In genomic region chr10:50396491-50397311, GRCh38 we compare ENCODE assay signal across 8 cellular contexts.
DNase-seq lines count a peak whose midpoint lies in the region; ATAC-seq and TF ChIP-seq lines count a peak whose summit lies in the region.

No MANE protein-coding gene starts in this region.

- H3K79me2 ChIP-seq in OCI-LY7 (ENCODE audit: insufficient read depth, low read depth, low read length) = no peaks in the 10 kb centered on the region

- H3K4me2 ChIP-seq in OCI-LY7 (ENCODE audit: low read length) = no peak overlapping the region

- POLR2A ChIA-PET in OCI-LY7 (lab: Charles Lee) = interaction anchor here (0.6 to 1.3 kb wide), 5 partner anchors 12 to 116 kb away, joined by 3 read pairs; no protein-coding TSS in a partner anchor

- intact Hi-C loops in testis (cut with DNase I; ENCODE audit: low total_unique reads) = no loop called here
- intact Hi-C loops in OCI-LY7 (cut with micrococcal nuclease; ENCODE audit: unreplicated experiment) = no loop called here

- H2AFZ ChIP-seq in OCI-LY7 (ENCODE audit: low read length) = no peak overlapping the region

- no peaks in the 10 kb centered on the region for H3K9me3 ChIP-seq in testis
- H3K9me3 ChIP-seq in OCI-LY7 (ENCODE audit: low read length) = no peaks in the 10 kb centered on the region

- H3K27me3 ChIP-seq in foreskin keratinocyte (no peaks in the 10 kb centered on the region), testis (no peaks in the 10 kb centered on the region)

- no TSS peak for BruUV-seq in OCI-LY7 (replicated peaks; lab: Mats Ljungman, UMichigan)

- ATAC-seq in HG03571 (IDR thresholded peaks at IDR 0.05; ENCODE audit: unreplicated experiment) (peak; percentile 76), foreskin keratinocyte (peak; percentile 36), GM19397 (IDR thresholded peaks at IDR 0.05; ENCODE audit: unreplicated experiment) (no peak)

- no peaks in the 10 kb centered on the region for H3K36me3 ChIP-seq in testis (ENCODE audit: low read depth, missing control alignments)
- no peaks in the 10 kb centered on the region for H3K36me3 ChIP-seq in OCI-LY7 (ENCODE audit: insufficient read depth, low read length)

- H3K4me3 ChIP-seq in testis (no peak overlapping the region), OCI-LY7 (ENCODE audit: low read depth, low read length, poor library complexity, severe bottlenecking) (no peak overlapping the region)

- H3K9me2 ChIP-seq in OCI-LY7 (ENCODE audit: insufficient read depth, low read length) = no peaks in the 10 kb centered on the region

- TF ChIP-seq CTCF in GM20000 (IDR thresholded peaks at IDR 0.05; ENCODE audit: extremely low read depth, missing control alignments) = no peak
- TF ChIP-seq CTCF in foreskin keratinocyte (conservative IDR thresholded peaks at IDR 0.05) = no peak
- TF ChIP-seq CTCF in testis (IDR thresholded peaks at IDR 0.05) = no peak
- no peak for TF ChIP-seq CTCF in OCI-LY7 (conservative IDR thresholded peaks at IDR 0.05; ENCODE audit: low read length)

- no peaks in the 10 kb centered on the region for H4K20me1 ChIP-seq in OCI-LY7 (ENCODE audit: insufficient read depth, low read length)

- H3K27ac ChIP-seq in foreskin keratinocyte (no peak overlapping the region), testis (no peak overlapping the region), OCI-LY7 (ENCODE audit: low read depth, low read length, poor library complexity, severe bottlenecking) (no peak overlapping the region)

- WGBS in testis, 2 donors = 80 to 91% methylated on average over 7 of the region's 7 CpGs

- CTCF ChIA-PET in OCI-LY7 (lab: Charles Lee; ENCODE audit: unreplicated experiment) = no interaction called here

- TF ChIP-seq POLR2A in testis (IDR thresholded peaks at IDR 0.05) = no peak

- H3K4me1 ChIP-seq in foreskin keratinocyte = peaks cover 24% of the 10 kb centered on the region
- H3K4me1 ChIP-seq in testis = no peaks in the 10 kb centered on the region
- H3K4me1 ChIP-seq in OCI-LY7 (ENCODE audit: insufficient read depth, low read length, poor library complexity, severe bottlenecking) = no peaks in the 10 kb centered on the region

- DNase-seq in ELR (ENCODE audit: low read depth) = peak; percentile 73
- peak; percentile 41 for DNase-seq in GM20000 (ENCODE audit: low spot score)
- peak in 1 of 2 donors; percentile 54 for DNase-seq in foreskin keratinocyte
- no peak for DNase-seq in testis
- DNase-seq in OCI-LY7 (ENCODE audit: low spot score) = no peak
- no peak for DNase-seq in NCI-H128 (lab: John Stamatoyannopoulos, UW; ENCODE audit: unreplicated experiment)

Comparison
In these comparisons a context has a peak if more than half of its experiments do, and no peak if none do; other contexts are left out.
1. DNase-seq: peak in ELR (single experiment) and GM20000 (single experiment); none in testis (single experiment), OCI-LY7 (single experiment) and NCI-H128 (single experiment).